1 cellular context compared by ENCODE assay signal in genomic region chr21:36320421-36321324, GRCh38.
TF ChIP-seq lines count a peak whose summit lies in the region.

No MANE protein-coding gene starts in this region.

TF ChIP-seq in HEK293, 187 proteins besides CTCF, POLR2A, EP300 and RAD21 (continued from another document and continues in another):
- 0 out of 2 replicates have a peak, but pooled peaks have one; percentile 48 for TF ChIP-seq ZNF391 (tag by site-specific recombination; IDR thresholded peaks at IDR 0.05; ENCODE audit: borderline replicate concordance, low read depth)
- TF ChIP-seq ZNF423 (tag by site-specific recombination; IDR thresholded peaks at IDR 0.05), result peak; percentile 15; the same call in 1 of the 2 replicates
- no peak for TF ChIP-seq ZNF529 (tag by site-specific recombination; IDR thresholded peaks at IDR 0.05; ENCODE audit: insufficient replicate concordance)
- no peak for TF ChIP-seq ZNF155 (tag by site-specific recombination; IDR thresholded peaks at IDR 0.05)
- TF ChIP-seq ZNF398 (tag by site-specific recombination; IDR thresholded peaks at IDR 0.05), result peak; percentile 81
- peak; percentile 23 for TF ChIP-seq SP2 (tag by site-specific recombination; IDR thresholded peaks at IDR 0.05)
- TF ChIP-seq ZNF280D (tag by site-specific recombination; IDR thresholded peaks at IDR 0.05), result no peak
- TF ChIP-seq GFI1B (tag by site-specific recombination; IDR thresholded peaks at IDR 0.05), result no peak
- TF ChIP-seq ZNF23 (tag by site-specific recombination; IDR thresholded peaks at IDR 0.05; ENCODE audit: borderline replicate concordance), result no peak
- no peak for TF ChIP-seq ZNF473 (tag by site-specific recombination; IDR thresholded peaks at IDR 0.05)
- no peak for TF ChIP-seq RBAK (tag by site-specific recombination; IDR thresholded peaks at IDR 0.05)
- no peak for TF ChIP-seq ZNF184 (tag by site-specific recombination; IDR thresholded peaks at IDR 0.05)
- TF ChIP-seq ZNF324 (tag by site-specific recombination; IDR thresholded peaks at IDR 0.05), result peak; percentile 58
- no peak for TF ChIP-seq MEIS1 (CRISPR knock-in tag; IDR thresholded peaks at IDR 0.05; ENCODE audit: borderline replicate concordance)
- peak; percentile 71 for TF ChIP-seq KLF16 (tag by site-specific recombination; IDR thresholded peaks at IDR 0.05)
- TF ChIP-seq ZXDB (tag by site-specific recombination; IDR thresholded peaks at IDR 0.05), result peak; percentile 59
- TF ChIP-seq ZNF19 (tag by site-specific recombination; IDR thresholded peaks at IDR 0.05; ENCODE audit: low read depth), result no peak
- TF ChIP-seq ZNF404 (tag by site-specific recombination; IDR thresholded peaks at IDR 0.05), result no peak
- TF ChIP-seq ZNF624 (tag by site-specific recombination; IDR thresholded peaks at IDR 0.05), result no peak
- TF ChIP-seq ZNF362 (tag by site-specific recombination; IDR thresholded peaks at IDR 0.05), result no peak
- TF ChIP-seq AEBP2 (tag by site-specific recombination; IDR thresholded peaks at IDR 0.05; ENCODE audit: borderline replicate concordance), result no peak
- no peak for TF ChIP-seq ZNF837 (tag by site-specific recombination; IDR thresholded peaks at IDR 0.05)
- TF ChIP-seq ZNF341 (tag by site-specific recombination; IDR thresholded peaks at IDR 0.05; ENCODE audit: low read depth), result peak; percentile 92
- TF ChIP-seq ZSCAN30 (tag by site-specific recombination; IDR thresholded peaks at IDR 0.05), result no peak; the same call in none of the 2 replicates
- no peak for TF ChIP-seq ZNF140 (tag by site-specific recombination; IDR thresholded peaks at IDR 0.05)
- TF ChIP-seq ZSCAN16 (tag by site-specific recombination; IDR thresholded peaks at IDR 0.05), result no peak
- TF ChIP-seq ZNF157 (tag by site-specific recombination; IDR thresholded peaks at IDR 0.05), result no peak
- no peak for TF ChIP-seq ZNF221 (tag by site-specific recombination; IDR thresholded peaks at IDR 0.05; ENCODE audit: borderline replicate concordance)
- no peak for TF ChIP-seq ZNF785 (tag by site-specific recombination; IDR thresholded peaks at IDR 0.05)
- TF ChIP-seq ZNF37A (tag by site-specific recombination; IDR thresholded peaks at IDR 0.05), result no peak
- TF ChIP-seq ZNF747 (tag by site-specific recombination; IDR thresholded peaks at IDR 0.05), result no peak
- TF ChIP-seq ZIC2 (tag by site-specific recombination; IDR thresholded peaks at IDR 0.05), result peak; percentile 89
- TF ChIP-seq ZNF549 (tag by site-specific recombination; IDR thresholded peaks at IDR 0.05), result no peak
- no peak for TF ChIP-seq ZNF16 (tag by site-specific recombination; IDR thresholded peaks at IDR 0.05; ENCODE audit: low read depth)
- TF ChIP-seq ZNF555 (tag by site-specific recombination; conservative IDR thresholded peaks at IDR 0.05), result no peak
- peak; percentile 29; the same call in 1 of the 2 replicates for TF ChIP-seq BCL11A (tag by site-specific recombination; IDR thresholded peaks at IDR 0.05; ENCODE audit: low read depth)
- no peak for TF ChIP-seq GLI2 (tag by site-specific recombination; IDR thresholded peaks at IDR 0.05; ENCODE audit: borderline replicate concordance, low read depth)
- TF ChIP-seq ZNF623 (tag by site-specific recombination; IDR thresholded peaks at IDR 0.05), result no peak
- TF ChIP-seq ZNF596 (tag by site-specific recombination; IDR thresholded peaks at IDR 0.05), result no peak
- TF ChIP-seq ZNF501 (tag by site-specific recombination; IDR thresholded peaks at IDR 0.05), result no peak
- TF ChIP-seq ZNF112 (tag by site-specific recombination; IDR thresholded peaks at IDR 0.05), result no peak
- peak; percentile 4; the same call in 1 of the 2 replicates for TF ChIP-seq PRDM1 (tag by site-specific recombination; IDR thresholded peaks at IDR 0.05)
- TF ChIP-seq ZNF777 (tag by site-specific recombination; IDR thresholded peaks at IDR 0.05; ENCODE audit: borderline replicate concordance), result no peak
- no peak for TF ChIP-seq TCF7L2 (IDR thresholded peaks at IDR 0.05; ENCODE audit: borderline replicate concordance, low read depth, low read length)
- peak; percentile 37; the same call in 1 of the 2 replicates for TF ChIP-seq ZBTB48 (tag by site-specific recombination; IDR thresholded peaks at IDR 0.05)
- no peak for TF ChIP-seq ZNF311 (tag by site-specific recombination; IDR thresholded peaks at IDR 0.05; ENCODE audit: borderline replicate concordance)
- no peak for TF ChIP-seq ZNF433 (tag by site-specific recombination; IDR thresholded peaks at IDR 0.05; ENCODE audit: low read depth)
- no peak for TF ChIP-seq ZNF548 (tag by site-specific recombination; IDR thresholded peaks at IDR 0.05)
- no peak for TF ChIP-seq ZBTB44 (tag by site-specific recombination; IDR thresholded peaks at IDR 0.05)
- no peak; the same call in 1 of the 2 replicates for TF ChIP-seq ZNF558 (tag by site-specific recombination; IDR thresholded peaks at IDR 0.05)
- TF ChIP-seq ZBTB1 (tag by site-specific recombination; IDR thresholded peaks at IDR 0.05), result peak; percentile 49; the same call in 1 of the 2 replicates
- no peak for TF ChIP-seq ZSCAN23 (tag by site-specific recombination; IDR thresholded peaks at IDR 0.05)
- TF ChIP-seq HOXA7 (CRISPR knock-in tag; IDR thresholded peaks at IDR 0.05; ENCODE audit: borderline replicate concordance), result no peak
- no peak for TF ChIP-seq ZNF138 (tag by site-specific recombination; IDR thresholded peaks at IDR 0.05; ENCODE audit: borderline replicate concordance)
- peak; percentile 69 for TF ChIP-seq EGR2 (tag by site-specific recombination; IDR thresholded peaks at IDR 0.05; ENCODE audit: low read depth)
- TF ChIP-seq ZNF214 (tag by site-specific recombination; IDR thresholded peaks at IDR 0.05; ENCODE audit: borderline replicate concordance), result no peak
- peak; percentile 37 for TF ChIP-seq SP3 (tag by site-specific recombination; IDR thresholded peaks at IDR 0.05)
- no peak for TF ChIP-seq ZFP41 (tag by site-specific recombination; IDR thresholded peaks at IDR 0.05; ENCODE audit: borderline replicate concordance)
- TF ChIP-seq KLF17 (tag by site-specific recombination; IDR thresholded peaks at IDR 0.05), result peak; percentile 66
- TF ChIP-seq ELK4 (IDR thresholded peaks at IDR 0.05; ENCODE audit: borderline replicate concordance, low read depth, low read length), result no peak
- TF ChIP-seq ZNF571 (tag by site-specific recombination; IDR thresholded peaks at IDR 0.05), result no peak
- no peak for TF ChIP-seq SALL2 (tag by site-specific recombination; IDR thresholded peaks at IDR 0.05; ENCODE audit: borderline replicate concordance)
- no peak for TF ChIP-seq ZNF302 (tag by site-specific recombination; IDR thresholded peaks at IDR 0.05; ENCODE audit: low read depth)
- TF ChIP-seq PRDM4 (tag by site-specific recombination; IDR thresholded peaks at IDR 0.05), result no peak
- peak; percentile 94 for TF ChIP-seq ZBTB20 (tag by site-specific recombination; IDR thresholded peaks at IDR 0.05)
- TF ChIP-seq KLF10 (tag by site-specific recombination; IDR thresholded peaks at IDR 0.05), result no peak
